In genomic region chr7:12385364-12385786, GRCh38 we compare ENCODE assay signal across 1 cellular context.
A peak's percentile ranks its signal among the peaks of the same experiment; 100 is the strongest.
TF ChIP-seq lines count a peak whose summit lies in the region.

No MANE protein-coding gene starts in this region.

TF ChIP-seq in K562, 482 proteins besides CTCF, POLR2A, EP300 and RAD21 (continued from another document and continues in another):
- TF ChIP-seq, protein P1, sequence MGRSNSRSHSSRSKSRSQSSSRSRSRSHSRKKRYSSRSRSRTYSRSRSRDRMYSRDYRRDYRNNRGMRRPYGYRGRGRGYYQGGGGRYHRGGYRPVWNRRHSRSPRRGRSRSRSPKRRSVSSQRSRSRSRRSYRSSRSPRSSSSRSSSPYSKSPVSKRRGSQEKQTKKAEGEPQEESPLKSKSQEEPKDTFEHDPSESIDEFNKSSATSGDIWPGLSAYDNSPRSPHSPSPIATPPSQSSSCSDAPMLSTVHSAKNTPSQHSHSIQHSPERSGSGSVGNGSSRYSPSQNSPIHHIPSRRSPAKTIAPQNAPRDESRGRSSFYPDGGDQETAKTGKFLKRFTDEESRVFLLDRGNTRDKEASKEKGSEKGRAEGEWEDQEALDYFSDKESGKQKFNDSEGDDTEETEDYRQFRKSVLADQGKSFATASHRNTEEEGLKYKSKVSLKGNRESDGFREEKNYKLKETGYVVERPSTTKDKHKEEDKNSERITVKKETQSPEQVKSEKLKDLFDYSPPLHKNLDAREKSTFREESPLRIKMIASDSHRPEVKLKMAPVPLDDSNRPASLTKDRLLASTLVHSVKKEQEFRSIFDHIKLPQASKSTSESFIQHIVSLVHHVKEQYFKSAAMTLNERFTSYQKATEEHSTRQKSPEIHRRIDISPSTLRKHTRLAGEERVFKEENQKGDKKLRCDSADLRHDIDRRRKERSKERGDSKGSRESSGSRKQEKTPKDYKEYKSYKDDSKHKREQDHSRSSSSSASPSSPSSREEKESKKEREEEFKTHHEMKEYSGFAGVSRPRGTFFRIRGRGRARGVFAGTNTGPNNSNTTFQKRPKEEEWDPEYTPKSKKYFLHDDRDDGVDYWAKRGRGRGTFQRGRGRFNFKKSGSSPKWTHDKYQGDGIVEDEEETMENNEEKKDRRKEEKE (IDR thresholded peaks at IDR 0.05; ENCODE audit: borderline replicate concordance in 1 of 2, control insufficient read depth in 1 of 2, low read depth in 2 of 2, low read length in 1 of 2), result peak in 1 of 2 experiments; percentile 81; a peak in 1 of 4 replicates
- TF ChIP-seq ZNF354B (CRISPR knock-in tag; IDR thresholded peaks at IDR 0.05) (no peak), CBX1 (IDR thresholded peaks at IDR 0.05; ENCODE audit: low read depth) (no peak), DACH1 (IDR thresholded peaks at IDR 0.05; ENCODE audit: partially characterized antibody) (peak; percentile 87), MTA2 (IDR thresholded peaks at IDR 0.05; ENCODE audit: low read depth) (peak; percentile 92), PRPF4 (IDR thresholded peaks at IDR 0.05; ENCODE audit: insufficient read depth, low read depth, low read length, poor library complexity, severe bottlenecking) (no peak), PHF21A (IDR thresholded peaks at IDR 0.05; ENCODE audit: borderline replicate concordance, low read depth) (no peak), HCFC1 (IDR thresholded peaks at IDR 0.05; ENCODE audit: low read depth, low read length) (no peak), TEAD1 (CRISPR knock-in tag; IDR thresholded peaks at IDR 0.05) (peak in 1 of 2 experiments; percentile 83; a peak in 2 of 4 replicates), USF2 (CRISPR knock-in tag; IDR thresholded peaks at IDR 0.05) (no peak), BMI1 (IDR thresholded peaks at IDR 0.05; ENCODE audit: low read length) (no peak), CBX2 (IDR thresholded peaks at IDR 0.05; ENCODE audit: insufficient read depth, low read length, poor library complexity, severe bottlenecking) (no peak), POU5F1 (IDR thresholded peaks at IDR 0.05; ENCODE audit: borderline replicate concordance, low read depth, low read length, partially characterized antibody) (no peak), MCM3 (IDR thresholded peaks at IDR 0.05) (no peak), NFIX (CRISPR knock-in tag; IDR thresholded peaks at IDR 0.05; ENCODE audit: low read depth) (no peak), BHLHE40 (IDR thresholded peaks at IDR 0.05; ENCODE audit: low read length) (no peak), HOMEZ (CRISPR knock-in tag; IDR thresholded peaks at IDR 0.05) (no peak), MTA3 (IDR thresholded peaks at IDR 0.05; ENCODE audit: borderline replicate concordance) (0 out of 2 replicates have a peak, but pooled peaks have one; percentile 52), LARP7 (IDR thresholded peaks at IDR 0.05) (no peak), ARID3B (CRISPR knock-in tag; IDR thresholded peaks at IDR 0.05; ENCODE audit: borderline replicate concordance) (no peak), HNRNPK (IDR thresholded peaks at IDR 0.05; ENCODE audit: low read depth, low read length, poor library complexity, severe bottlenecking) (no peak), ZNF121 (CRISPR knock-in tag; conservative IDR thresholded peaks at IDR 0.05) (no peak), ZNF551 (CRISPR knock-in tag; IDR thresholded peaks at IDR 0.05) (no peak), NBN (IDR thresholded peaks at IDR 0.05; ENCODE audit: low read depth) (peak; percentile 95), ZNF41 (CRISPR knock-in tag; conservative IDR thresholded peaks at IDR 0.05) (no peak), ZEB2 (IDR thresholded peaks at IDR 0.05) (peak; percentile 90), ZNF57 (CRISPR knock-in tag; IDR thresholded peaks at IDR 0.05) (no peak), C11orf30 (IDR thresholded peaks at IDR 0.05; ENCODE audit: low read depth) (peak; percentile 19; the same call in 1 of the 2 replicates), SMARCA4 (IDR thresholded peaks at IDR 0.05) (peak; percentile 96), NR2C2 (CRISPR knock-in tag; IDR thresholded peaks at IDR 0.05) (no peak), NR2C2 (tag; IDR thresholded peaks at IDR 0.05) (peak; percentile 86), E2F6 (IDR thresholded peaks at IDR 0.05; ENCODE audit: borderline replicate concordance in 1 of 2, extremely low read depth in 1 of 2, insufficient read depth in 1 of 2, insufficient read length in 1 of 2, low read depth in 1 of 2, low read length in 1 of 2, poor library complexity in 1 of 2, severe bottlenecking in 1 of 2) (no peak), ZBTB8A (IDR thresholded peaks at IDR 0.05; ENCODE audit: partially characterized antibody) (no peak), DEAF1 (CRISPR knock-in tag; IDR thresholded peaks at IDR 0.05) (no peak), MECOM (CRISPR knock-in tag; IDR thresholded peaks at IDR 0.05) (peak; percentile 99), ZKSCAN3 (CRISPR knock-in tag; IDR thresholded peaks at IDR 0.05) (no peak), ZNF764 (CRISPR knock-in tag; IDR thresholded peaks at IDR 0.05; ENCODE audit: low read depth) (no peak), TCFL5 (CRISPR knock-in tag; conservative IDR thresholded peaks at IDR 0.05) (no peak), NCOA2 (IDR thresholded peaks at IDR 0.05; ENCODE audit: partially characterized antibody in 2 of 2) (peak; percentile 88 to 91), RBM15 (IDR thresholded peaks at IDR 0.05; ENCODE audit: insufficient read depth, low read length) (no peak), NFATC3 (IDR thresholded peaks at IDR 0.05) (peak; percentile 66; the same call in 1 of the 2 replicates)
- TF ChIP-seq, protein P2, sequence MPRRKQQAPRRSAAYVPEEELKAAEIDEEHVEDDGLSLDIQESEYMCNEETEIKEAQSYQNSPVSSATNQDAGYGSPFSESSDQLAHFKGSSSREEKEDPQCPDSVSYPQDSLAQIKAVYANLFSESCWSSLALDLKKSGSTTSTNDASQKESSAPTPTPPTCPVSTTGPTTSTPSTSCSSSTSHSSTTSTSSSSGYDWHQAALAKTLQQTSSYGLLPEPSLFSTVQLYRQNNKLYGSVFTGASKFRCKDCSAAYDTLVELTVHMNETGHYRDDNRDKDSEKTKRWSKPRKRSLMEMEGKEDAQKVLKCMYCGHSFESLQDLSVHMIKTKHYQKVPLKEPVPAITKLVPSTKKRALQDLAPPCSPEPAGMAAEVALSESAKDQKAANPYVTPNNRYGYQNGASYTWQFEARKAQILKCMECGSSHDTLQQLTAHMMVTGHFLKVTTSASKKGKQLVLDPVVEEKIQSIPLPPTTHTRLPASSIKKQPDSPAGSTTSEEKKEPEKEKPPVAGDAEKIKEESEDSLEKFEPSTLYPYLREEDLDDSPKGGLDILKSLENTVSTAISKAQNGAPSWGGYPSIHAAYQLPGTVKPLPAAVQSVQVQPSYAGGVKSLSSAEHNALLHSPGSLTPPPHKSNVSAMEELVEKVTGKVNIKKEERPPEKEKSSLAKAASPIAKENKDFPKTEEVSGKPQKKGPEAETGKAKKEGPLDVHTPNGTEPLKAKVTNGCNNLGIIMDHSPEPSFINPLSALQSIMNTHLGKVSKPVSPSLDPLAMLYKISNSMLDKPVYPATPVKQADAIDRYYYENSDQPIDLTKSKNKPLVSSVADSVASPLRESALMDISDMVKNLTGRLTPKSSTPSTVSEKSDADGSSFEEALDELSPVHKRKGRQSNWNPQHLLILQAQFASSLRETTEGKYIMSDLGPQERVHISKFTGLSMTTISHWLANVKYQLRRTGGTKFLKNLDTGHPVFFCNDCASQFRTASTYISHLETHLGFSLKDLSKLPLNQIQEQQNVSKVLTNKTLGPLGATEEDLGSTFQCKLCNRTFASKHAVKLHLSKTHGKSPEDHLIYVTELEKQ (CRISPR knock-in tag; IDR thresholded peaks at IDR 0.05), result no peak
- TF ChIP-seq, protein P3, sequence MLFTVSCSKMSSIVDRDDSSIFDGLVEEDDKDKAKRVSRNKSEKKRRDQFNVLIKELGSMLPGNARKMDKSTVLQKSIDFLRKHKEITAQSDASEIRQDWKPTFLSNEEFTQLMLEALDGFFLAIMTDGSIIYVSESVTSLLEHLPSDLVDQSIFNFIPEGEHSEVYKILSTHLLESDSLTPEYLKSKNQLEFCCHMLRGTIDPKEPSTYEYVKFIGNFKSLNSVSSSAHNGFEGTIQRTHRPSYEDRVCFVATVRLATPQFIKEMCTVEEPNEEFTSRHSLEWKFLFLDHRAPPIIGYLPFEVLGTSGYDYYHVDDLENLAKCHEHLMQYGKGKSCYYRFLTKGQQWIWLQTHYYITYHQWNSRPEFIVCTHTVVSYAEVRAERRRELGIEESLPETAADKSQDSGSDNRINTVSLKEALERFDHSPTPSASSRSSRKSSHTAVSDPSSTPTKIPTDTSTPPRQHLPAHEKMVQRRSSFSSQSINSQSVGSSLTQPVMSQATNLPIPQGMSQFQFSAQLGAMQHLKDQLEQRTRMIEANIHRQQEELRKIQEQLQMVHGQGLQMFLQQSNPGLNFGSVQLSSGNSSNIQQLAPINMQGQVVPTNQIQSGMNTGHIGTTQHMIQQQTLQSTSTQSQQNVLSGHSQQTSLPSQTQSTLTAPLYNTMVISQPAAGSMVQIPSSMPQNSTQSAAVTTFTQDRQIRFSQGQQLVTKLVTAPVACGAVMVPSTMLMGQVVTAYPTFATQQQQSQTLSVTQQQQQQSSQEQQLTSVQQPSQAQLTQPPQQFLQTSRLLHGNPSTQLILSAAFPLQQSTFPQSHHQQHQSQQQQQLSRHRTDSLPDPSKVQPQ (CRISPR knock-in tag; IDR thresholded peaks at IDR 0.05; ENCODE audit: borderline replicate concordance), result no peak
- TF ChIP-seq, protein P4, sequence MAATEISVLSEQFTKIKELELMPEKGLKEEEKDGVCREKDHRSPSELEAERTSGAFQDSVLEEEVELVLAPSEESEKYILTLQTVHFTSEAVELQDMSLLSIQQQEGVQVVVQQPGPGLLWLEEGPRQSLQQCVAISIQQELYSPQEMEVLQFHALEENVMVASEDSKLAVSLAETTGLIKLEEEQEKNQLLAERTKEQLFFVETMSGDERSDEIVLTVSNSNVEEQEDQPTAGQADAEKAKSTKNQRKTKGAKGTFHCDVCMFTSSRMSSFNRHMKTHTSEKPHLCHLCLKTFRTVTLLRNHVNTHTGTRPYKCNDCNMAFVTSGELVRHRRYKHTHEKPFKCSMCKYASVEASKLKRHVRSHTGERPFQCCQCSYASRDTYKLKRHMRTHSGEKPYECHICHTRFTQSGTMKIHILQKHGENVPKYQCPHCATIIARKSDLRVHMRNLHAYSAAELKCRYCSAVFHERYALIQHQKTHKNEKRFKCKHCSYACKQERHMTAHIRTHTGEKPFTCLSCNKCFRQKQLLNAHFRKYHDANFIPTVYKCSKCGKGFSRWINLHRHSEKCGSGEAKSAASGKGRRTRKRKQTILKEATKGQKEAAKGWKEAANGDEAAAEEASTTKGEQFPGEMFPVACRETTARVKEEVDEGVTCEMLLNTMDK (IDR thresholded peaks at IDR 0.05; ENCODE audit: borderline replicate concordance, insufficient read depth, low read depth, low read length, poor library complexity, severe bottlenecking), result no peak
